In the genomic region with DNA sequence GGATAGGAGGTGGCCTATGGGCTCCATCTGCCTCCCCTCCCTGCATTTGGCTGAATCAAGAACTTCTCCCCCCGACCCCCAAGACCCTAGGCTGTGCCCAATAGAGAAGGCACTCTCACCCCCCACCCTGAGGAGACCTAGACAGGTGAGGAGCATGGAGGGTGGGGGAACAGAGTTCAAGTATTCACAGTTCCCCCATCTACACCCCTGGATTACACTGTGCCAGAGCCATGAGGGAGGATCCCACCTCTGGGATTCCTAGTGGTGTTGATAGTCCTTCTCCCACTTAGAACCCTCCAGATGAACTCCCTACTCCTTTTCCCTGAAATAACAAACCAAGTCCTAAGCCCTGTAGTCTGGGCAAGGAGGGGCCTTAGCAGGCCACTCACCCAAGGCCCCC, we compare ENCODE assay signal across 1 cellular context. TPM values are rescaled to one million over a fixed set of nuclear protein-coding genes. Genes with fewer than 3 reads are reported as not detected.
"Had no signal": no experiment of that assay in that cellular context is flagged by ENCODE, and none has a peak within 500 bp of the region (broad histone marks: within the 10 kb centered on the region; RNA-seq: fewer than 3 reads in every experiment).

No MANE protein-coding gene starts in this region.

RNA-seq across cellular contexts. Expression of a gene that starts 15.2 kb away (rescaled TPM):
- total RNA-seq: vagina had no signal
